Comparison of ENCODE assay signal across 8 cellular contexts in the genomic region with DNA sequence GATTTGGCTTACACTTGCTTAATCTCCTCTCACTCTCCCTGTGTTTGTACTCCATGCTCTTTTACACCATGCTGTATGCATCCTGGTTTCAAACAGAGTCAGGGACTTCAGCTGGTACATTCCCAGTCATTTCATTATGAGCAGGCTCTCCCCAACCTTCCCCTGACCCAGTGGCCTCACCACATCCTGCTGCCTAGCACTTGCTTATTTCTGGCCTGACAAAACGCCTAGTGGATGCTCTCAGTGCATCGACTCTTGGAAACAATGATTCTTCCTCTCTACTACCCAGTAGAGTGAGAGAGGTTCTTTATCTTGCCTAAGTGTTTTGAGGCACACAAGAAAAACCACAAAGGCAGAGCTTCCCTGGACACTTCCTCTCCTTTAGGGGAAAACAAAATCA.
DNase-seq lines count a peak whose midpoint lies in the region; ATAC-seq and TF ChIP-seq lines count a peak whose summit lies in the region.

No MANE protein-coding gene starts in this region.

- DNase-seq in MG63 (peak; percentile 56), breast epithelium (ENCODE audit: low spot score in 2 of 2) (no peak), gastrocnemius medialis (no peak), SK-N-DZ (ENCODE audit: low spot score) (no peak), NCI-H2196 treated with DMSO at 0.1 percent for 48 hours (lab: John Stamatoyannopoulos, UW; ENCODE audit: unreplicated experiment) (no peak), NCI-H446 (lab: John Stamatoyannopoulos, UW) (no peak)

- H3K27me3 ChIP-seq in MG63: no peaks in the 10 kb centered on the region
- no peaks in the 10 kb centered on the region for H3K27me3 ChIP-seq in breast epithelium
- H3K27me3 ChIP-seq in gastrocnemius medialis: no peaks in the 10 kb centered on the region

- no peaks in the 10 kb centered on the region for H3K36me3 ChIP-seq in MG63
- H3K36me3 ChIP-seq in breast epithelium: no peaks in the 10 kb centered on the region
- no peaks in the 10 kb centered on the region for H3K36me3 ChIP-seq in gastrocnemius medialis

- TF ChIP-seq CTCF in breast epithelium (IDR thresholded peaks at IDR 0.05) (no peak), gastrocnemius medialis (IDR thresholded peaks at IDR 0.05 in 4 of 5, conservative IDR thresholded peaks at IDR 0.05 in 1 of 5) (no peak)

- ATAC-seq in GM18505 (IDR thresholded peaks at IDR 0.05; ENCODE audit: unreplicated experiment) (peak; percentile 48), GM21723 (IDR thresholded peaks at IDR 0.05; ENCODE audit: unreplicated experiment) (peak; percentile 54), gastrocnemius medialis (no peak)

- in situ Hi-C loops in gastrocnemius medialis (cut with MboI; ENCODE audit: low sequenced_read_pairs in 4 of 4): loop anchor here in 3 of 4 donors (10.0 to 25.0 kb wide), 3 partner anchors 53 to 326 kb away; partner anchors contain the start of gene CAV1 (in 1 of the 3)

- TF ChIP-seq POLR2A in GM18505 (IDR thresholded peaks at IDR 0.05; ENCODE audit: borderline replicate concordance, extremely low read depth, insufficient read depth, insufficient read length) (no peak), breast epithelium (IDR thresholded peaks at IDR 0.05) (no peak), gastrocnemius medialis (IDR thresholded peaks at IDR 0.05) (no peak)

- H3K4me3 ChIP-seq in MG63 (no peak overlapping the region), breast epithelium (no peak overlapping the region), gastrocnemius medialis (no peak overlapping the region)

- H3K4me1 ChIP-seq in breast epithelium: peaks cover 0 to 4% of the 10 kb centered on the region in 2 donors
- peaks cover 10 to 11% of the 10 kb centered on the region in 2 donors for H3K4me1 ChIP-seq in gastrocnemius medialis

- H3K9me3 ChIP-seq in MG63 (no peaks in the 10 kb centered on the region), breast epithelium (no peaks in the 10 kb centered on the region), gastrocnemius medialis (no peaks in the 10 kb centered on the region)

- H3K27ac ChIP-seq in breast epithelium (peak overlapping the region; percentile 46 to 53), gastrocnemius medialis (peak overlapping the region in 3 of 4 donors; percentile 1 to 37 (median 36))

- intact Hi-C loops in breast epithelium (cut with DNase I; ENCODE audit: low total_unique reads): loop anchor here (10.0 kb wide), 3 partner anchors 63 to 413 kb away; partner anchors contain the start of gene CAV1
- intact Hi-C loops in gastrocnemius medialis (cut with DNase I; ENCODE audit: low total_unique reads): loop anchor here (10.0 kb wide), 1 partner anchor 413 kb away; no protein-coding TSS in a partner anchor

Comparison
In these comparisons a context has a peak if more than half of its experiments do, and no peak if none do; other contexts are left out.
1. ATAC-seq: peak in GM18505 (single experiment) and GM21723 (single experiment); none in gastrocnemius medialis (0 of 2).